In genomic region chr4:186472948-186473347, GRCh38 we compare ENCODE assay signal across 1 cellular context.
TF ChIP-seq lines count a peak whose summit lies in the region.

No MANE protein-coding gene starts in this region.

TF ChIP-seq in GM12878, 131 proteins besides CTCF, POLR2A, EP300 and RAD21 (continued from another document):
- TF ChIP-seq PRDM15 (CRISPR knock-in tag; IDR thresholded peaks at IDR 0.05), result no peak
- no peak for TF ChIP-seq JUND (IDR thresholded peaks at IDR 0.05; ENCODE audit: low read depth, low read length)
